In genomic region chr10:103859161-103860141, GRCh38 we compare ENCODE assay signal across 1 cellular context.
TF ChIP-seq lines count a peak whose summit lies in the region.

No MANE protein-coding gene starts in this region.

TF ChIP-seq in HEK293, 187 proteins besides CTCF, POLR2A, EP300 and RAD21 (continued from another document):
- TF ChIP-seq REST (tag by site-specific recombination; IDR thresholded peaks at IDR 0.05) (0 out of 2 replicates have a peak, but pooled peaks have one; percentile 26), ZIC2 (tag by site-specific recombination; IDR thresholded peaks at IDR 0.05) (no peak), ZNF544 (tag by site-specific recombination; IDR thresholded peaks at IDR 0.05) (no peak), MYNN (tag by site-specific recombination; IDR thresholded peaks at IDR 0.05; ENCODE audit: borderline replicate concordance) (no peak), KLF10 (tag by site-specific recombination; IDR thresholded peaks at IDR 0.05) (no peak), ZNF645 (tag by site-specific recombination; IDR thresholded peaks at IDR 0.05) (no peak), OSR2 (tag by site-specific recombination; IDR thresholded peaks at IDR 0.05) (no peak)
TF ChIP-seq in HEK293: peak in this region for 6.
